19 cellular contexts compared by ENCODE assay signal in the genomic region with DNA sequence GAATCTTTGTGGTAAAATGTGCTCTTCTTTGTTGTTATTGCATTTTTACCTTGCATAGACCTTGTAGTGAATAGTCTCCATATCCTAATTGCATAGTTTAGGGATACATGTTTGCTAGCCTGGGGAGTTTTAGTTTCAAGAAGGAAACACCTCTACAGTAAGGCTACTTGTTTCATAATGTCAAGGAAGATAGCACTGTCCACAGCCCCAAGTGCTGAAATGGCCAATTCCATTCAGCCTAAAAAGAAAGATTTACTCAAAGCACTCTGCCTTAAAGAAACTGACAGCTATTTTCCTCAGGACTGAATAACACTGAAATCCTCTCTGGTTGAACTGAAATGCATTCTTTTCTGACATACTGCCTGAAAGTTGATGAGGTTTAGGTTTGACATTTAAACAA. TPM values are rescaled to one million over a fixed set of nuclear protein-coding genes. Genes with fewer than 3 reads are reported as not detected.
A peak's percentile ranks its signal among the peaks of the same experiment; 100 is the strongest.
DNase-seq lines count a peak whose midpoint lies in the region; ATAC-seq, FAIRE-seq and TF ChIP-seq lines count a peak whose summit lies in the region.
"Had no signal": no experiment of that assay in that cellular context is flagged by ENCODE, and none has a peak within 500 bp of the region (broad histone marks: within the 10 kb centered on the region; RNA-seq: fewer than 3 reads in every experiment).

No MANE protein-coding gene starts in this region.

- H3K18ac ChIP-seq in IMR-90 (ENCODE audit: low read depth, low read length) = no peak overlapping the region

- H3K4ac ChIP-seq in IMR-90 (ENCODE audit: low read depth, low read length) = no peak overlapping the region

- H3K4me1 Mint-ChIP-seq in astrocyte (ENCODE audit: low read depth, unreplicated experiment) = peaks cover 4% of the 10 kb centered on the region
- H3K4me1 Mint-ChIP-seq: activated CD4-positive, alpha-beta T cell treated with anti-CD3 and anti-CD28 coated beads for 36 hours; activated naive CD8-positive, alpha-beta T cell treated with anti-CD3 and anti-CD28 coated beads, Interleukin-2, amount 10 ng/mL, durations not matched to agents 7 days and 5 days had no signal

- H3K4me1 ChIP-seq in A549 (no peaks in the 10 kb centered on the region), IMR-90 (ENCODE audit: control insufficient read depth, insufficient read depth, low read length) (peaks cover 2% of the 10 kb centered on the region; the same call in 1 of the 2 replicates), astrocyte (ENCODE audit: insufficient read depth, low read length) (no peaks in the 10 kb centered on the region)

- DNase-seq in A549 (ENCODE audit: low read depth in 1 of 2, low spot score in 1 of 2) = no peak
- peak; percentile 23 for DNase-seq in IMR-90
- DNase-seq in astrocyte (ENCODE audit: low read depth) = peak; percentile 2
- DNase-seq in iris pigment epithelial cell (ENCODE audit: low read depth) = peak; percentile 25
- no peak for DNase-seq in caudate nucleus (lab: John Stamatoyannopoulos, UW)
- no peak for DNase-seq in ecto neural progenitor cell (ENCODE audit: low spot score)
- DNase-seq: activated CD4-positive, alpha-beta T cell treated with anti-CD3 and anti-CD28 coated beads for 36 hours; activated naive CD8-positive, alpha-beta T cell treated with anti-CD3 and anti-CD28 coated beads, Interleukin-2, amount 10 ng/mL, durations not matched to agents 7 days and 5 days; activated T-cell treated with anti-CD3 and anti-CD28 coated beads, Interleukin-2, amount 50 U/mL, for 1 hour; NCI-H1694; NCI-H524 treated with DMSO at 0.1 percent for 48 hours; small intestine; stimulated activated naive CD4-positive, alpha-beta T cell treated with Interleukin-2 at 50 U/mL for 16 hours had no signal

- no peak overlapping the region for H4K5ac ChIP-seq in IMR-90 (ENCODE audit: low read depth, low read length)

- H3K9me3 Mint-ChIP-seq in astrocyte (ENCODE audit: unreplicated experiment) = no peaks in the 10 kb centered on the region
- H3K9me3 Mint-ChIP-seq: activated naive CD8-positive, alpha-beta T cell treated with anti-CD3 and anti-CD28 coated beads, Interleukin-2, amount 10 ng/mL, durations not matched to agents 7 days and 5 days; dendritic cell treated with granulocyte-macrophage colony-stimulating factor and Interleukin-4, amounts not matched to agents 40 ng/mL and 50 ng/mL, for 4 days; T-helper 1 cell treated with Interleukin-12 subunit alpha and Interleukin-12 subunit beta and Interleukin-4 antibody, amounts not matched to agents 30 μg/mL and 1 μg/mL, for 36 hours had no signal

- dilution Hi-C loops in IMR-90 (cut with HindIII; ENCODE audit: low sequenced_read_pairs, unreplicated experiment) = no loop called here

- H3K14ac ChIP-seq in IMR-90 (replicated peaks; ENCODE audit: low read depth, low read length) = no peak overlapping the region

- H3K27ac ChIP-seq in A549 (no peak overlapping the region), IMR-90 (ENCODE audit: insufficient read depth, low read length) (no peak overlapping the region), astrocyte (ENCODE audit: low read depth, low read length) (no peak overlapping the region), caudate nucleus (ENCODE audit: low read depth, low read length) (no peak overlapping the region)
- H3K27ac ChIP-seq: neutrophil had no signal

- ATAC-seq in A549 (no peak), IMR-90 (ENCODE audit: low read depth) (no peak), GM21619 (IDR thresholded peaks at IDR 0.05; ENCODE audit: unreplicated experiment) (no peak), HG03175 (IDR thresholded peaks at IDR 0.05; ENCODE audit: unreplicated experiment) (no peak)
- ATAC-seq: activated CD4-positive, alpha-beta T cell treated with anti-CD3 and anti-CD28 coated beads for 36 hours had no signal

- in situ Hi-C loops in IMR-90 (cut with MboI; ENCODE audit: low sequenced_read_pairs) = no loop called here

- CTCF ChIA-PET in A549 (lab: Yijun Ruan, JAX) (no interaction called here), IMR-90 (lab: Yijun Ruan, JAX) (no interaction called here)

- no peak overlapping the region for H4K8ac ChIP-seq in IMR-90 (ENCODE audit: low read depth in 2 of 2, low read length in 2 of 2)

- no peak for TF ChIP-seq EP300 in A549 (IDR thresholded peaks at IDR 0.05)

- H3K4me2 ChIP-seq in A549 = no peak overlapping the region
- no peak overlapping the region for H3K4me2 ChIP-seq in IMR-90 (ENCODE audit: low read depth, low read length)
- H3K4me2 ChIP-seq in astrocyte (ENCODE audit: low read length) = no peak overlapping the region

- no peak overlapping the region for H2AK5ac ChIP-seq in IMR-90 (ENCODE audit: low read depth, low read length)

- H2BK120ac ChIP-seq in IMR-90 (ENCODE audit: low read depth, low read length) = no peak overlapping the region

- H3K9ac ChIP-seq in IMR-90 (ENCODE audit: low read depth, low read length) = no peak overlapping the region
- H3K9ac ChIP-seq in astrocyte (ENCODE audit: low read length) = no peak overlapping the region

- FAIRE-seq in A549 (lab: Jason Lieb, UNC) (no peak), astrocyte (lab: Jason Lieb, UNC) (no peak)
- FAIRE-seq: small intestine had no signal

- peaks cover 36% of the 10 kb centered on the region for H3K27me3 Mint-ChIP-seq in astrocyte (ENCODE audit: low read depth, unreplicated experiment)

- POLR2A ChIA-PET in A549 (lab: Yijun Ruan, JAX) = no interaction called here
- POLR2A ChIA-PET in IMR-90 (lab: Charles Lee; ENCODE audit: unreplicated experiment) = no interaction called here

- H3K27me3 ChIP-seq in IMR-90 (ENCODE audit: control insufficient read depth, insufficient read depth, low read length) (peaks cover 27% of the 10 kb centered on the region), astrocyte (ENCODE audit: insufficient read depth, low read length) (peaks cover 23% of the 10 kb centered on the region)

- no peak overlapping the region for H2BK15ac ChIP-seq in IMR-90 (ENCODE audit: low read depth, low read length)

- no peaks in the 10 kb centered on the region for H4K20me1 ChIP-seq in IMR-90 (ENCODE audit: insufficient read depth, low read length)
- H4K20me1 ChIP-seq in astrocyte (ENCODE audit: insufficient read depth, low read length) = no peaks in the 10 kb centered on the region

- TF ChIP-seq POLR2A in A549 (IDR thresholded peaks at IDR 0.05; ENCODE audit: low read length) = no peak
- no peak for TF ChIP-seq POLR2A in IMR-90 (IDR thresholded peaks at IDR 0.05; ENCODE audit: low read depth, low read length)

- TF ChIP-seq CTCF in A549 (IDR thresholded peaks at IDR 0.05) (no peak), IMR-90 (conservative IDR thresholded peaks at IDR 0.05; ENCODE audit: low read depth, low read length) (no peak), astrocyte (IDR thresholded peaks at IDR 0.05; ENCODE audit: insufficient read depth, low read depth, low read length) (no peak)

- no peak overlapping the region for H3K23ac ChIP-seq in IMR-90 (ENCODE audit: low read depth, low read length)

- no peaks in the 10 kb centered on the region for H3K9me1 ChIP-seq in IMR-90 (ENCODE audit: insufficient read depth, low read length)

- no peak overlapping the region for H3K56ac ChIP-seq in IMR-90 (ENCODE audit: extremely low read depth, insufficient read depth, low read length)

- no peak overlapping the region for H2BK5ac ChIP-seq in IMR-90 (ENCODE audit: low read depth, low read length, poor library complexity, severe bottlenecking)

- no TSS peak for BruUV-seq in IMR-90 (replicated peaks; lab: Mats Ljungman, UMichigan)

- H2AK9ac ChIP-seq in IMR-90 (replicated peaks; ENCODE audit: low read depth, low read length, poor library complexity) = no peak overlapping the region

- intact Hi-C loops in IMR-90 (cut with micrococcal nuclease) = no loop called here

- no peak for TF ChIP-seq RAD21 in A549 (conservative IDR thresholded peaks at IDR 0.05 in 1 of 2, IDR thresholded peaks at IDR 0.05 in 1 of 2)
- no peak for TF ChIP-seq RAD21 in IMR-90 (IDR thresholded peaks at IDR 0.05; ENCODE audit: low read length)

- H3K4me3 ChIP-seq in A549 (no peak overlapping the region), IMR-90 (ENCODE audit: insufficient read depth, low read depth, low read length) (no peak overlapping the region), astrocyte (ENCODE audit: insufficient read depth, low read depth, low read length) (no peak overlapping the region)

- no peak overlapping the region for H2BK20ac ChIP-seq in IMR-90 (ENCODE audit: low read depth, low read length)

- H3K79me2 ChIP-seq in astrocyte (ENCODE audit: insufficient read depth, low read length) = no peaks in the 10 kb centered on the region

- no peaks in the 10 kb centered on the region for H3K9me3 ChIP-seq in A549
- no peaks in the 10 kb centered on the region; the same call in 1 of the 2 replicates for H3K9me3 ChIP-seq in IMR-90 (ENCODE audit: control insufficient read depth, insufficient read depth, low read length)
- H3K9me3 ChIP-seq in astrocyte (ENCODE audit: insufficient read depth, low read depth, low read length) = no peaks in the 10 kb centered on the region
- H3K9me3 ChIP-seq: neutrophil had no signal

- H2AFZ ChIP-seq in IMR-90 (replicated peaks; ENCODE audit: low read length, poor library complexity) (no peak overlapping the region), astrocyte (ENCODE audit: low read depth, low read length) (no peak overlapping the region)

- H3K4me3 Mint-ChIP-seq in astrocyte (ENCODE audit: unreplicated experiment) = no peak overlapping the region
- H3K4me3 Mint-ChIP-seq: activated CD4-positive, alpha-beta T cell treated with anti-CD3 and anti-CD28 coated beads for 36 hours; activated naive CD8-positive, alpha-beta T cell treated with anti-CD3 and anti-CD28 coated beads, Interleukin-2, amount 10 ng/mL, durations not matched to agents 7 days and 5 days; dendritic cell treated with granulocyte-macrophage colony-stimulating factor and Interleukin-4, amounts not matched to agents 40 ng/mL and 50 ng/mL, for 4 days; T-helper 1 cell treated with Interleukin-12 subunit alpha and Interleukin-12 subunit beta and Interleukin-4 antibody, amounts not matched to agents 30 μg/mL and 1 μg/mL, for 36 hours had no signal

- H3K36me3 ChIP-seq in IMR-90 (ENCODE audit: control insufficient read depth, insufficient read depth, low read length) (no peaks in the 10 kb centered on the region), astrocyte (ENCODE audit: insufficient read depth, low read length) (no peaks in the 10 kb centered on the region)
- H3K36me3 ChIP-seq: neutrophil had no signal

- no peaks in the 10 kb centered on the region for H3K79me1 ChIP-seq in IMR-90 (ENCODE audit: low read depth in 1 of 2, low read length in 2 of 2)

- no peak overlapping the region for H3K27ac Mint-ChIP-seq in astrocyte (ENCODE audit: unreplicated experiment)
- H3K27ac Mint-ChIP-seq: activated CD4-positive, alpha-beta T cell treated with anti-CD3 and anti-CD28 coated beads for 36 hours; activated naive CD8-positive, alpha-beta T cell treated with anti-CD3 and anti-CD28 coated beads, Interleukin-2, amount 10 ng/mL, durations not matched to agents 7 days and 5 days; dendritic cell treated with granulocyte-macrophage colony-stimulating factor and Interleukin-4, amounts not matched to agents 40 ng/mL and 50 ng/mL, for 4 days; T-helper 1 cell treated with Interleukin-12 subunit alpha and Interleukin-12 subunit beta and Interleukin-4 antibody, amounts not matched to agents 30 μg/mL and 1 μg/mL, for 36 hours had no signal

- no peaks in the 10 kb centered on the region for H3K36me3 Mint-ChIP-seq in astrocyte (ENCODE audit: low read depth, unreplicated experiment)
- H3K36me3 Mint-ChIP-seq: activated naive CD8-positive, alpha-beta T cell treated with anti-CD3 and anti-CD28 coated beads, Interleukin-2, amount 10 ng/mL, durations not matched to agents 7 days and 5 days had no signal

- H4K91ac ChIP-seq in IMR-90 (ENCODE audit: insufficient read depth, low read depth, low read length) = no peak overlapping the region

RNA-seq across cellular contexts. Expression of gene HCRTR2, which starts 2.6 kb away (rescaled TPM):
- not detected in 2 replicates for polyA plus RNA-seq in A549 (2011; rRNA removed)
- not detected in 2 replicates for polyA plus RNA-seq in A549 (2012; cell fraction: cytosol; rRNA removed)
- polyA plus RNA-seq in A549 (2012; cell fraction: nucleus; rRNA removed) = not detected in 2 replicates
- polyA plus RNA-seq in A549 (2017; fragmentation: RNase III; extraction: RNeasy Plus Mini Kit Qiagen cat#74134 plus additional on column Dnase treatment) = not detected in 3 replicates
- not detected in 2 replicates for polyA minus RNA-seq in A549 (2011; rRNA and poly(A)+ RNA removed)
- under 0.01 TPM in 1 of 2 replicates, not detected in the other for total RNA-seq in IMR-90 (2012; rRNA removed)
- polyA plus RNA-seq in IMR-90 (2012; rRNA removed) = not detected in 2 replicates
- 0.02 TPM in 1 of 2 replicates, not detected in the other for polyA plus RNA-seq in IMR-90 (2012; cell fraction: cytosol; rRNA removed)
- not detected in 2 replicates for polyA plus RNA-seq in IMR-90 (2012; cell fraction: nucleus; rRNA removed; ENCODE audit: low replicate concordance)
- total RNA-seq in astrocyte = 0.23 and 0.36 TPM in 2 replicates
- total RNA-seq: activated CD4-positive, alpha-beta T cell treated with anti-CD3 and anti-CD28 coated beads for 36 hours; activated naive CD8-positive, alpha-beta T cell treated with anti-CD3 and anti-CD28 coated beads, Interleukin-2, amount 10 ng/mL, durations not matched to agents 7 days and 5 days; lung microvascular endothelial cell had no signal
- polyA plus RNA-seq: small intestine had no signal

Comparison
In these comparisons a context has a peak if more than half of its experiments do, and no peak if none do; other contexts are left out.
1. DNase-seq: peak in IMR-90 (single experiment), astrocyte (single experiment) and iris pigment epithelial cell (single experiment); none in A549 (0 of 2), caudate nucleus (0 of 61) and ecto neural progenitor cell (single experiment).